In genomic region chr11:96794152-96794551, GRCh38 we compare ENCODE assay signal across 24 cellular contexts.
DNase-seq lines count a peak whose midpoint lies in the region; ATAC-seq, FAIRE-seq and TF ChIP-seq lines count a peak whose summit lies in the region.
"Had no signal": no experiment of that assay in that cellular context is flagged by ENCODE, and none has a peak within 500 bp of the region (broad histone marks: within the 10 kb centered on the region; RNA-seq: fewer than 3 reads in every experiment).

No MANE protein-coding gene starts in this region.

- no peak overlapping the region for H2BK20ac ChIP-seq in IMR-90 (ENCODE audit: low read depth, low read length)

- no peaks in the 10 kb centered on the region for H3K27me3 ChIP-seq in HepG2 (ENCODE audit: control insufficient read depth in 1 of 2, insufficient read depth in 2 of 2, low read length in 2 of 2)
- H3K27me3 ChIP-seq in right lobe of liver = no peaks in the 10 kb centered on the region
- no peaks in the 10 kb centered on the region for H3K27me3 ChIP-seq in IMR-90 (ENCODE audit: control insufficient read depth, insufficient read depth, low read length)
- H3K27me3 ChIP-seq in endodermal cell (ENCODE audit: control insufficient read depth, insufficient read depth, low read length, poor library complexity, severe bottlenecking) = no peaks in the 10 kb centered on the region
- no peaks in the 10 kb centered on the region for H3K27me3 ChIP-seq in right atrium auricular region
- H3K27me3 ChIP-seq: adrenal gland, stomach had no signal

- TF ChIP-seq RAD21 in HepG2 (CRISPR knock-in tag; IDR thresholded peaks at IDR 0.05) = no peak
- no peak for TF ChIP-seq RAD21 in IMR-90 (IDR thresholded peaks at IDR 0.05; ENCODE audit: low read length)

- DNase-seq in HepG2 (ENCODE audit: low spot score) = no peak
- no peak for DNase-seq in right lobe of liver
- no peak for DNase-seq in IMR-90
- peak; percentile 54 for DNase-seq in endodermal cell
- no peak for DNase-seq in progenitor cell of endocrine pancreas (ENCODE audit: low spot score, unreplicated experiment)
- no peak for DNase-seq in activated T-cell treated with anti-CD3 and anti-CD28 coated beads, Interleukin-2, amount 50 U/mL, for 72 hours
- no peak for DNase-seq in right atrium auricular region (ENCODE audit: low spot score)
- DNase-seq: activated CD4-positive, alpha-beta T cell treated with anti-CD3 and anti-CD28 coated beads for 36 hours; activated gamma-delta T cell; adrenal gland; CD8-positive, alpha-beta T cell; cortex of kidney; left colon; natural killer cell; NCI-H1694 treated with DMSO at 0.1 percent for 48 hours; stimulated activated CD4-positive, alpha-beta T cell treated with anti-CD3 and anti-CD28 coated beads, Interleukin-2, amount 100 ng/mL, for 48 hours; stomach; T1000 had no signal

- no peak overlapping the region for H3K18ac ChIP-seq in IMR-90 (ENCODE audit: low read depth, low read length)

- H3K56ac ChIP-seq in IMR-90 (ENCODE audit: extremely low read depth, insufficient read depth, low read length) = no peak overlapping the region

- H3K4me1 Mint-ChIP-seq in endodermal cell = no peaks in the 10 kb centered on the region
- no peaks in the 10 kb centered on the region for H3K4me1 Mint-ChIP-seq in progenitor cell of endocrine pancreas (ENCODE audit: low read depth)
- H3K4me1 Mint-ChIP-seq in activated T-cell treated with anti-CD3 and anti-CD28 coated beads, Interleukin-2, amount 50 U/mL, for 72 hours (ENCODE audit: low read depth) = no peaks in the 10 kb centered on the region
- H3K4me1 Mint-ChIP-seq: activated CD4-positive, alpha-beta T cell treated with anti-CD3 and anti-CD28 coated beads for 36 hours; natural killer cell had no signal

- H4K91ac ChIP-seq in IMR-90 (ENCODE audit: insufficient read depth, low read depth, low read length) = no peak overlapping the region

- no peak for TF ChIP-seq EP300 in HepG2 (IDR thresholded peaks at IDR 0.05; ENCODE audit: low read depth in 2 of 2, low read length in 2 of 2)
- TF ChIP-seq EP300 in HepG2 (CRISPR knock-in tag; IDR thresholded peaks at IDR 0.05; ENCODE audit: borderline replicate concordance) = no peak

- H4K20me1 ChIP-seq in HepG2 (ENCODE audit: insufficient read depth, low read length) (no peaks in the 10 kb centered on the region), IMR-90 (ENCODE audit: insufficient read depth, low read length) (no peaks in the 10 kb centered on the region)

- H3K9ac ChIP-seq in HepG2 (ENCODE audit: insufficient read depth, low read depth, low read length) (no peak overlapping the region), IMR-90 (ENCODE audit: low read depth, low read length) (no peak overlapping the region), endodermal cell (ENCODE audit: extremely low read depth, low read length, poor library complexity, severe bottlenecking) (no peak overlapping the region)
- H3K9ac ChIP-seq: parathyroid adenoma had no signal

- H3K4ac ChIP-seq in IMR-90 (ENCODE audit: low read depth, low read length) = no peak overlapping the region

- H3K27me3 Mint-ChIP-seq in endodermal cell (ENCODE audit: insufficient read depth) (no peaks in the 10 kb centered on the region), progenitor cell of endocrine pancreas (no peaks in the 10 kb centered on the region)
- H3K27me3 Mint-ChIP-seq in activated T-cell treated with anti-CD3 and anti-CD28 coated beads, Interleukin-2, amount 50 U/mL, for 72 hours (ENCODE audit: low read depth) = no peaks in the 10 kb centered on the region
- H3K27me3 Mint-ChIP-seq: activated CD4-positive, alpha-beta T cell treated with anti-CD3 and anti-CD28 coated beads for 36 hours had no signal

- intact Hi-C loops in HepG2 (cut with micrococcal nuclease; ENCODE audit: unreplicated experiment) = loop anchor here (2.0 kb wide), 1 partner anchor 329 kb away; no protein-coding TSS in a partner anchor
- intact Hi-C loops in right lobe of liver (cut with DNase I) = no loop called here
- intact Hi-C loops in IMR-90 (cut with micrococcal nuclease) = no loop called here

- no peaks in the 10 kb centered on the region for H3K79me2 ChIP-seq in HepG2 (ENCODE audit: insufficient read depth, low read length)
- H3K79me2 ChIP-seq: parathyroid adenoma had no signal

- dilution Hi-C loops in IMR-90 (cut with HindIII; ENCODE audit: low sequenced_read_pairs, unreplicated experiment) = no loop called here

- no peak overlapping the region for H2AFZ ChIP-seq in HepG2 (ENCODE audit: low read length)
- no peak overlapping the region for H2AFZ ChIP-seq in IMR-90 (replicated peaks; ENCODE audit: low read length, poor library complexity)
- H2AFZ ChIP-seq: parathyroid adenoma had no signal

- POLR2A ChIA-PET in HepG2 (lab: Yijun Ruan, JAX) = no interaction called here
- POLR2A ChIA-PET in IMR-90 (lab: Charles Lee; ENCODE audit: unreplicated experiment) = no interaction called here

- H2AK9ac ChIP-seq in IMR-90 (replicated peaks; ENCODE audit: low read depth, low read length, poor library complexity) = no peak overlapping the region

- H2AK5ac ChIP-seq in IMR-90 (ENCODE audit: low read depth, low read length) = no peak overlapping the region

- H3K27ac ChIP-seq in HepG2 (ENCODE audit: extremely low read length, insufficient read depth, low read length) (no peak overlapping the region), right lobe of liver (no peak overlapping the region), IMR-90 (ENCODE audit: insufficient read depth, low read length) (no peak overlapping the region), endodermal cell (ENCODE audit: low read depth, low read length) (no peak overlapping the region), right atrium auricular region (no peak overlapping the region)
- H3K27ac ChIP-seq: A549, adrenal gland, parathyroid adenoma, skin epidermis, stomach had no signal

- H3K36me3 ChIP-seq in HepG2 (replicated peaks in 1 of 2; ENCODE audit: control insufficient read depth in 1 of 2, insufficient read depth in 2 of 2, low read length in 2 of 2) (no peaks in the 10 kb centered on the region), right lobe of liver (no peaks in the 10 kb centered on the region), IMR-90 (ENCODE audit: control insufficient read depth, insufficient read depth, low read length) (no peaks in the 10 kb centered on the region), endodermal cell (ENCODE audit: control insufficient read depth, insufficient read depth, low read length) (no peaks in the 10 kb centered on the region), right atrium auricular region (no peaks in the 10 kb centered on the region)
- H3K36me3 ChIP-seq: adrenal gland, stomach had no signal

- BruUV-seq in HepG2 (replicated peaks; lab: Mats Ljungman, UMichigan) (no TSS peak), IMR-90 (replicated peaks; lab: Mats Ljungman, UMichigan) (no TSS peak)

- ATAC-seq in HepG2 (peak; percentile 76), right lobe of liver (no peak), IMR-90 (ENCODE audit: low read depth) (no peak), GM19023 (IDR thresholded peaks at IDR 0.05; ENCODE audit: unreplicated experiment) (no peak)
- no peak for ATAC-seq in activated T-cell treated with anti-CD3 and anti-CD28 coated beads, Interleukin-2, amount 50 U/mL, for 72 hours (replicated peaks in 1 of 2)
- ATAC-seq: A549; activated CD4-positive, alpha-beta T cell treated with anti-CD3 and anti-CD28 coated beads for 36 hours; CD8-positive, alpha-beta T cell; left colon; natural killer cell had no signal

- no peak for FAIRE-seq in HepG2 (lab: Jason Lieb, UNC)
- FAIRE-seq: A549, bronchial epithelial cell had no signal

- H3K79me1 ChIP-seq in IMR-90 (ENCODE audit: low read depth in 1 of 2, low read length in 2 of 2) = no peaks in the 10 kb centered on the region

- no peak overlapping the region for H4K5ac ChIP-seq in IMR-90 (ENCODE audit: low read depth, low read length)

- no peak overlapping the region for H2BK5ac ChIP-seq in IMR-90 (ENCODE audit: low read depth, low read length, poor library complexity, severe bottlenecking)

- TF ChIP-seq POLR2A in HepG2 (IDR thresholded peaks at IDR 0.05; ENCODE audit: insufficient read depth in 1 of 2, low read depth in 2 of 2, low read length in 2 of 2) (no peak), right lobe of liver (IDR thresholded peaks at IDR 0.05) (no peak), IMR-90 (IDR thresholded peaks at IDR 0.05; ENCODE audit: low read depth, low read length) (no peak)

- no peaks in the 10 kb centered on the region for H3K9me3 ChIP-seq in HepG2 (ENCODE audit: low read length)
- no peaks in the 10 kb centered on the region for H3K9me3 ChIP-seq in right lobe of liver
- no peaks in the 10 kb centered on the region for H3K9me3 ChIP-seq in IMR-90 (ENCODE audit: control insufficient read depth, insufficient read depth, low read length)
- peaks cover 7% of the 10 kb centered on the region for H3K9me3 ChIP-seq in endodermal cell (ENCODE audit: control insufficient read depth, low read length)
- peaks cover 0 to 7% of the 10 kb centered on the region in 2 donors for H3K9me3 ChIP-seq in right atrium auricular region
- H3K9me3 ChIP-seq: A549, adrenal gland had no signal

- no peaks in the 10 kb centered on the region for H3K4me1 ChIP-seq in HepG2 (ENCODE audit: insufficient read depth, low read length)
- no peaks in the 10 kb centered on the region for H3K4me1 ChIP-seq in right lobe of liver
- no peaks in the 10 kb centered on the region for H3K4me1 ChIP-seq in IMR-90 (ENCODE audit: control insufficient read depth, insufficient read depth, low read length)
- no peaks in the 10 kb centered on the region for H3K4me1 ChIP-seq in endodermal cell (ENCODE audit: control insufficient read depth, insufficient read depth, low read length)
- H3K4me1 ChIP-seq in right atrium auricular region = no peaks in the 10 kb centered on the region
- H3K4me1 ChIP-seq: A549, adrenal gland, parathyroid adenoma, stomach had no signal

- TF ChIP-seq CTCF in HepG2 (CRISPR knock-in tag; IDR thresholded peaks at IDR 0.05) (0 out of 2 replicates have a peak, but pooled peaks have one; percentile 16), right lobe of liver (IDR thresholded peaks at IDR 0.05) (no peak), IMR-90 (conservative IDR thresholded peaks at IDR 0.05; ENCODE audit: low read depth, low read length) (0 out of 2 replicates have a peak, but pooled peaks have one; percentile 3), endodermal cell (conservative IDR thresholded peaks at IDR 0.05) (peak; percentile 70), progenitor cell of endocrine pancreas (IDR thresholded peaks at IDR 0.05; ENCODE audit: unreplicated experiment) (no peak), right atrium auricular region (IDR thresholded peaks at IDR 0.05) (no peak)

- H3K9me1 ChIP-seq in IMR-90 (ENCODE audit: insufficient read depth, low read length) = no peaks in the 10 kb centered on the region

- no peak overlapping the region for H3K14ac ChIP-seq in IMR-90 (replicated peaks; ENCODE audit: low read depth, low read length)

- peaks cover 15% of the 10 kb centered on the region for H3K9me3 Mint-ChIP-seq in endodermal cell
- H3K9me3 Mint-ChIP-seq in progenitor cell of endocrine pancreas (ENCODE audit: low read depth) = peaks cover 7% of the 10 kb centered on the region
- peaks cover 5 to 10% of the 10 kb centered on the region in 2 donors for H3K9me3 Mint-ChIP-seq in activated T-cell treated with anti-CD3 and anti-CD28 coated beads, Interleukin-2, amount 50 U/mL, for 72 hours
- H3K9me3 Mint-ChIP-seq: type B pancreatic cell had no signal

- CTCF ChIA-PET in HepG2 (lab: Yijun Ruan, JAX; ENCODE audit: low intra/inter-chr PET ratio, low total read pairs) = no interaction called here
- CTCF ChIA-PET in IMR-90 (lab: Yijun Ruan, JAX) = no interaction called here

- no peak overlapping the region for H3K23ac ChIP-seq in IMR-90 (ENCODE audit: low read depth, low read length)

- no peak overlapping the region for H2BK15ac ChIP-seq in IMR-90 (ENCODE audit: low read depth, low read length)

- H3K4me2 ChIP-seq in HepG2 (ENCODE audit: low read depth, low read length) (no peak overlapping the region), IMR-90 (ENCODE audit: low read depth, low read length) (no peak overlapping the region)
- H3K4me2 ChIP-seq: A549 had no signal

- no peak overlapping the region for H3K4me3 ChIP-seq in HepG2 (replicated peaks in 1 of 3; ENCODE audit: insufficient read depth in 1 of 3, low read depth in 2 of 3, low read length in 3 of 3)
- no peak overlapping the region for H3K4me3 ChIP-seq in right lobe of liver
- H3K4me3 ChIP-seq in IMR-90 (ENCODE audit: insufficient read depth, low read depth, low read length) = no peak overlapping the region
- no peak overlapping the region for H3K4me3 ChIP-seq in endodermal cell (ENCODE audit: low read length)
- no peak overlapping the region for H3K4me3 ChIP-seq in right atrium auricular region
- H3K4me3 ChIP-seq: A549, adrenal gland, skin epidermis, stomach had no signal

- WGBS in HepG2 (ENCODE audit: low lambda C conversion rate) = 3% methylated on average over 2 of the region's 2 CpGs
- 54% methylated on average over 2 of the region's 2 CpGs for WGBS in right lobe of liver (ENCODE audit: insufficient coverage, low coverage, low lambda C conversion rate, missing lambda C conversion rate)
- WGBS in IMR-90 (ENCODE audit: extremely low coverage in 2 of 2, insufficient read length in 1 of 2), 2 experiments = 86% methylated on average over 1 of the region's 2 CpGs; no CpG with 5 or more reads in 1 of the 2 experiments
- WGBS in endodermal cell (ENCODE audit: insufficient coverage in 1 of 2, insufficient read length in 1 of 2), 2 experiments = 91 to 94% methylated on average over 2 of the region's 2 CpGs

- H4K8ac ChIP-seq in IMR-90 (ENCODE audit: low read depth in 2 of 2, low read length in 2 of 2) = no peak overlapping the region

- H3K4me3 Mint-ChIP-seq in endodermal cell = no peak overlapping the region
- H3K4me3 Mint-ChIP-seq in progenitor cell of endocrine pancreas (ENCODE audit: low read depth) = no peak overlapping the region
- H3K4me3 Mint-ChIP-seq in activated T-cell treated with anti-CD3 and anti-CD28 coated beads, Interleukin-2, amount 50 U/mL, for 72 hours = no peak overlapping the region
- H3K4me3 Mint-ChIP-seq: activated CD4-positive, alpha-beta T cell treated with anti-CD3 and anti-CD28 coated beads for 36 hours; CD8-positive, alpha-beta T cell; natural killer cell; type B pancreatic cell had no signal

- H3K36me3 Mint-ChIP-seq in endodermal cell (ENCODE audit: low read depth) (peaks cover 16% of the 10 kb centered on the region), progenitor cell of endocrine pancreas (ENCODE audit: insufficient read depth) (no peaks in the 10 kb centered on the region)
- H3K36me3 Mint-ChIP-seq in activated T-cell treated with anti-CD3 and anti-CD28 coated beads, Interleukin-2, amount 50 U/mL, for 72 hours (ENCODE audit: insufficient read depth in 2 of 2) = no peaks in the 10 kb centered on the region
- H3K36me3 Mint-ChIP-seq: CD8-positive, alpha-beta T cell; natural killer cell; type B pancreatic cell had no signal

- in situ Hi-C loops in HepG2 (cut with HindIII; ENCODE audit: extremely low pct_ligation_motif_present, low pct_unique_long_range_greater_than_20kb) (no loop called here), IMR-90 (cut with MboI; ENCODE audit: low sequenced_read_pairs) (no loop called here)

- H3K27ac Mint-ChIP-seq in endodermal cell = no peak overlapping the region
- no peak overlapping the region for H3K27ac Mint-ChIP-seq in progenitor cell of endocrine pancreas
- no peak overlapping the region for H3K27ac Mint-ChIP-seq in activated T-cell treated with anti-CD3 and anti-CD28 coated beads, Interleukin-2, amount 50 U/mL, for 72 hours
- H3K27ac Mint-ChIP-seq: activated CD4-positive, alpha-beta T cell treated with anti-CD3 and anti-CD28 coated beads for 36 hours; CD8-positive, alpha-beta T cell; natural killer cell; type B pancreatic cell had no signal

- H2BK120ac ChIP-seq in IMR-90 (ENCODE audit: low read depth, low read length) = no peak overlapping the region

Comparison
In these comparisons a context has a peak if more than half of its experiments do, and no peak if none do; other contexts are left out.
1. CTCF ChIP-seq: peak in HepG2 (single experiment), IMR-90 (single experiment) and endodermal cell (single experiment); none in right lobe of liver (0 of 4), progenitor cell of endocrine pancreas (single experiment) and right atrium auricular region (0 of 2).